ENCODE assay signal across 18 cellular contexts in genomic region chr5:112880219-112880964, GRCh38. TPM values are rescaled to one million over a fixed set of nuclear protein-coding genes. Genes with fewer than 3 reads are reported as not detected.
DNase-seq lines count a peak whose midpoint lies in the region; ATAC-seq and TF ChIP-seq lines count a peak whose summit lies in the region.
"Had no signal": no experiment of that assay in that cellular context is flagged by ENCODE, and none has a peak within 500 bp of the region (broad histone marks: within the 10 kb centered on the region; RNA-seq: fewer than 3 reads in every experiment).

No MANE protein-coding gene starts in this region.

- no peaks in the 10 kb centered on the region for H3K9me3 ChIP-seq in gastrocnemius medialis
- H3K9me3 ChIP-seq in BE2C: no peaks in the 10 kb centered on the region
- H3K9me3 ChIP-seq in gastroesophageal sphincter: no peaks in the 10 kb centered on the region
- H3K9me3 ChIP-seq: neutrophil, SK-N-SH, transverse colon had no signal

- TF ChIP-seq CTCF in endothelial cell (IDR thresholded peaks at IDR 0.05; ENCODE audit: unreplicated experiment) (no peak), gastrocnemius medialis (IDR thresholded peaks at IDR 0.05 in 4 of 5, conservative IDR thresholded peaks at IDR 0.05 in 1 of 5) (no peak), BE2C (IDR thresholded peaks at IDR 0.05; ENCODE audit: low read depth, low read length) (no peak), gastroesophageal sphincter (IDR thresholded peaks at IDR 0.05) (no peak)

- H3K4me1 ChIP-seq in gastrocnemius medialis (peaks cover 4 to 14% of the 10 kb centered on the region in 2 donors), BE2C (no peaks in the 10 kb centered on the region; the same call in none of the 2 replicates), gastroesophageal sphincter (peaks cover 0 to 10% (median 0%) of the 10 kb centered on the region in 3 donors)
- H3K4me1 ChIP-seq: transverse colon had no signal

- H3K4me3 Mint-ChIP-seq in activated naive CD4-positive, alpha-beta T cell treated with anti-CD3 and anti-CD28 coated beads for 36 hours: no peak overlapping the region
- H3K4me3 Mint-ChIP-seq in endothelial cell (ENCODE audit: unreplicated experiment): no peak overlapping the region
- H3K4me3 Mint-ChIP-seq: CD4-positive, alpha-beta T cell; stimulated activated memory B cell treated with anti-CD40 and anti-IgM and Interleukin-4, amounts not matched to agents 10 μg/mL and 1 μg/mL and 100 μg/mL, for 72 hours had no signal

- no peaks in the 10 kb centered on the region for H3K9me3 Mint-ChIP-seq in activated naive CD4-positive, alpha-beta T cell treated with anti-CD3 and anti-CD28 coated beads for 36 hours
- H3K9me3 Mint-ChIP-seq in activated naive CD4-positive, alpha-beta T cell treated with anti-CD3 and anti-CD28 coated beads, Interleukin-2, amount 50 U/mL, for 72 hours: no peaks in the 10 kb centered on the region
- H3K9me3 Mint-ChIP-seq in endothelial cell (ENCODE audit: unreplicated experiment): no peaks in the 10 kb centered on the region
- H3K9me3 Mint-ChIP-seq: CD4-positive, alpha-beta T cell; stimulated activated memory B cell treated with anti-CD40 and anti-IgM and Interleukin-4, amounts not matched to agents 10 μg/mL and 1 μg/mL and 100 μg/mL, for 72 hours had no signal

- H3K4me3 ChIP-seq in gastrocnemius medialis (no peak overlapping the region), BE2C (ENCODE audit: low read depth, low read length) (no peak overlapping the region), gastroesophageal sphincter (no peak overlapping the region)
- H3K4me3 ChIP-seq: hepatocyte, transverse colon had no signal

- intact Hi-C loops in activated naive CD4-positive, alpha-beta T cell treated with anti-CD3 and anti-CD28 coated beads for 36 hours (cut with micrococcal nuclease): no loop called here
- intact Hi-C loops in gastrocnemius medialis (cut with DNase I; ENCODE audit: low total_unique reads): no loop called here

- peaks cover 22% of the 10 kb centered on the region for H3K36me3 Mint-ChIP-seq in activated naive CD4-positive, alpha-beta T cell treated with anti-CD3 and anti-CD28 coated beads for 36 hours (ENCODE audit: low read depth)
- peaks cover 6 to 15% of the 10 kb centered on the region in 2 donors for H3K36me3 Mint-ChIP-seq in activated naive CD4-positive, alpha-beta T cell treated with anti-CD3 and anti-CD28 coated beads, Interleukin-2, amount 50 U/mL, for 72 hours
- H3K36me3 Mint-ChIP-seq in endothelial cell (ENCODE audit: low read depth, unreplicated experiment): peaks cover 22% of the 10 kb centered on the region

- in situ Hi-C loops in gastrocnemius medialis (cut with MboI; ENCODE audit: low sequenced_read_pairs in 4 of 4): no loop called here

- H3K27ac ChIP-seq in gastrocnemius medialis (peak overlapping the region in 3 of 4 donors; percentile 2 to 42 (median 15)), gastroesophageal sphincter (no peak overlapping the region)
- H3K27ac ChIP-seq: hepatocyte, transverse colon had no signal

- H3K4me1 Mint-ChIP-seq in activated naive CD4-positive, alpha-beta T cell treated with anti-CD3 and anti-CD28 coated beads for 36 hours (ENCODE audit: low read depth): peaks cover 27% of the 10 kb centered on the region
- no peaks in the 10 kb centered on the region for H3K4me1 Mint-ChIP-seq in endothelial cell (ENCODE audit: unreplicated experiment)

- ATAC-seq in activated naive CD4-positive, alpha-beta T cell treated with anti-CD3 and anti-CD28 coated beads, Interleukin-2, amount 50 U/mL, for 72 hours: no peak
- peak in 1 of 2 donors; percentile 68 for ATAC-seq in gastrocnemius medialis
- no peak for ATAC-seq in gastroesophageal sphincter
- ATAC-seq: Panc1; stimulated activated memory B cell treated with anti-CD40 and anti-IgM and Interleukin-4, amounts not matched to agents 10 μg/mL and 1 μg/mL and 100 μg/mL, for 72 hours had no signal

- peak overlapping the region; percentile 13 for H3K27ac Mint-ChIP-seq in activated naive CD4-positive, alpha-beta T cell treated with anti-CD3 and anti-CD28 coated beads for 36 hours
- peak overlapping the region in 1 of 2 donors; percentile 68 for H3K27ac Mint-ChIP-seq in activated naive CD4-positive, alpha-beta T cell treated with anti-CD3 and anti-CD28 coated beads, Interleukin-2, amount 50 U/mL, for 72 hours
- peak overlapping the region; percentile 4 for H3K27ac Mint-ChIP-seq in endothelial cell (ENCODE audit: unreplicated experiment)

- H3K27me3 Mint-ChIP-seq in activated naive CD4-positive, alpha-beta T cell treated with anti-CD3 and anti-CD28 coated beads for 36 hours (ENCODE audit: low read depth): no peaks in the 10 kb centered on the region
- H3K27me3 Mint-ChIP-seq in endothelial cell (ENCODE audit: unreplicated experiment): no peaks in the 10 kb centered on the region
- H3K27me3 Mint-ChIP-seq: CD4-positive, alpha-beta T cell; stimulated activated memory B cell treated with anti-CD40 and anti-IgM and Interleukin-4, amounts not matched to agents 10 μg/mL and 1 μg/mL and 100 μg/mL, for 72 hours had no signal

- 82% methylated on average over 2 of the region's 2 CpGs; no CpG with 5 or more reads in 1 of the 2 donors for WGBS in gastroesophageal sphincter (ENCODE audit: low coverage in 1 of 2), 2 donors

- CTCF ChIA-PET in activated naive CD4-positive, alpha-beta T cell treated with anti-CD3 and anti-CD28 coated beads for 36 hours (lab: Charles Lee): interaction anchor here (1.9 kb wide), 1 partner anchor 10 kb away, joined by 5 read pairs; no protein-coding TSS in a partner anchor

- TF ChIP-seq EP300 in gastroesophageal sphincter (IDR thresholded peaks at IDR 0.05): no peak

- peaks cover 0 to 53% of the 10 kb centered on the region in 2 donors for H3K36me3 ChIP-seq in gastrocnemius medialis
- H3K36me3 ChIP-seq in BE2C: peaks cover 37% of the 10 kb centered on the region
- peaks cover 7 to 98% of the 10 kb centered on the region in 2 donors for H3K36me3 ChIP-seq in gastroesophageal sphincter

- TF ChIP-seq POLR2A in gastrocnemius medialis (IDR thresholded peaks at IDR 0.05): no peak
- TF ChIP-seq POLR2A in gastroesophageal sphincter (IDR thresholded peaks at IDR 0.05): no peak

- H3K27me3 ChIP-seq in gastrocnemius medialis (no peaks in the 10 kb centered on the region), BE2C (no peaks in the 10 kb centered on the region), gastroesophageal sphincter (no peaks in the 10 kb centered on the region)
- H3K27me3 ChIP-seq: hepatocyte, neutrophil, transverse colon had no signal

- DNase-seq in activated naive CD4-positive, alpha-beta T cell treated with anti-CD3 and anti-CD28 coated beads for 36 hours: no peak
- no peak for DNase-seq in activated naive CD4-positive, alpha-beta T cell treated with anti-CD3 and anti-CD28 coated beads, Interleukin-2, amount 50 U/mL, for 72 hours (ENCODE audit: low spot score in 2 of 2)
- DNase-seq in LHCN-M2 (ENCODE audit: low read depth): peak; percentile 19
- no peak for DNase-seq in endothelial cell (ENCODE audit: low spot score)
- DNase-seq in gastrocnemius medialis: no peak
- DNase-seq in activated effector memory CD4-positive, alpha-beta T cell treated with Interleukin-2 at 50 U/mL for 16 hours: no peak
- no peak for DNase-seq in BE2C
- DNase-seq: activated effector memory CD4-positive, alpha-beta T cell treated with anti-CD3 and anti-CD28 coated beads, Interleukin-2, amount 50 U/mL, for 16 hours; CD4-positive, alpha-beta T cell; islet precursor cell; NCI-H1694; SK-N-SH; transverse colon had no signal

RNA-seq across cellular contexts. Expression of gene SRP19, which starts 19.3 kb away (rescaled TPM):
- 10 to 100 TPM; 43.7 to 49.6 TPM for total RNA-seq in activated naive CD4-positive, alpha-beta T cell treated with anti-CD3 and anti-CD28 coated beads for 36 hours
- total RNA-seq in activated naive CD4-positive, alpha-beta T cell treated with anti-CD3 and anti-CD28 coated beads, Interleukin-2, amount 50 U/mL, for 72 hours: 10 to 100 TPM; 40.7 to 74.6 TPM
- total RNA-seq in LHCN-M2 (2014; rRNA removed): 59.2 and 80.4 TPM in 2 replicates
- polyA plus RNA-seq in LHCN-M2 (2012): 72.1 TPM
- 42.7 TPM for total RNA-seq in endothelial cell (ENCODE audit: unreplicated experiment)
- 10 to 100 TPM; 40.4 to 63.8 (median 55.0) TPM for total RNA-seq in gastrocnemius medialis
- polyA plus RNA-seq in BE2C (2012; ENCODE audit: insufficient read depth, insufficient read length, low read depth): 54.1 TPM
- 10 to 100 TPM; 36.5 to 96.8 (median 69.2) TPM for total RNA-seq in gastroesophageal sphincter

RNA-seq across cellular contexts. Expression of gene REEP5, which starts 41.6 kb away (rescaled TPM):
- 10 to 100 TPM; 18.3 to 18.8 TPM for total RNA-seq in activated naive CD4-positive, alpha-beta T cell treated with anti-CD3 and anti-CD28 coated beads for 36 hours
- 10 to 100 TPM; 18.7 to 45.1 TPM for total RNA-seq in activated naive CD4-positive, alpha-beta T cell treated with anti-CD3 and anti-CD28 coated beads, Interleukin-2, amount 50 U/mL, for 72 hours
- total RNA-seq in LHCN-M2 (2014; rRNA removed): 40.6 and 41.4 TPM in 2 replicates
- polyA plus RNA-seq in LHCN-M2 (2012): 91.4 TPM
- 62.7 TPM for total RNA-seq in endothelial cell (ENCODE audit: unreplicated experiment)
- total RNA-seq in gastrocnemius medialis: 100 to 1,000 TPM in 2 of 4 donors, 10 to 100 TPM in 2; 67.2 to 116 (median 89.9) TPM
- polyA plus RNA-seq in BE2C (2012; ENCODE audit: insufficient read depth, insufficient read length, low read depth): 137 TPM
- 10 to 100 TPM; 59.6 to 81.7 (median 69.3) TPM for total RNA-seq in gastroesophageal sphincter

Comparison
In these comparisons a context has a peak if more than half of its experiments do, and no peak if none do; other contexts are left out.
1. H3K27ac ChIP-seq: peak in gastrocnemius medialis (3 of 4); none in gastroesophageal sphincter (0 of 4).